8 cellular contexts compared by ENCODE assay signal in genomic region chr4:780730-781492, GRCh38. TPM values are rescaled to one million over a fixed set of nuclear protein-coding genes. Genes with fewer than 3 reads are reported as not detected.
DNase-seq lines count a peak whose midpoint lies in the region; ATAC-seq, FAIRE-seq and TF ChIP-seq lines count a peak whose summit lies in the region.

No MANE protein-coding gene starts in this region.

- dilution Hi-C loops in mammary epithelial cell (cut with HindIII; ENCODE audit: low sequenced_read_pairs): loop anchor here (5.0 kb wide), 1 partner anchor 66 kb away; no protein-coding TSS in a partner anchor

- H4K8ac ChIP-seq in mesendoderm (ENCODE audit: low read depth, low read length): no peak overlapping the region

- H3K23ac ChIP-seq in mesendoderm (ENCODE audit: low read length): peak overlapping the region; percentile 92

- H3K18ac ChIP-seq in mesendoderm (ENCODE audit: low read length): peak overlapping the region; percentile 89

- BruUV-seq in mammary epithelial cell (replicated peaks; lab: Mats Ljungman, UMichigan): TSS peak; percentile 27

- DNase-seq in HL-60 (ENCODE audit: low read depth in 1 of 2, low spot score in 1 of 2) (no peak), mammary epithelial cell (no peak), mesendoderm (no peak), D721Med (ENCODE audit: insufficient read length, low spot score) (no peak)
- no peak for DNase-seq in stimulated activated CD4-positive, alpha-beta T cell treated with anti-CD3 and anti-CD28 coated beads, Interleukin-12 subunit alpha, Interleukin-12 subunit beta, amount 100 ng/mL, for 4 hours
- DNase-seq in stimulated activated CD4-positive, alpha-beta T cell treated with anti-CD3 and anti-CD28 coated beads, Interleukin-4, amount 100 ng/mL, for 24 hours: no peak

- H3K56ac ChIP-seq in mesendoderm (ENCODE audit: low read length): peak overlapping the region; percentile 98

- H2BK5ac ChIP-seq in mesendoderm (ENCODE audit: low read length): peak overlapping the region; percentile 76

- H3K4me1 ChIP-seq in mammary epithelial cell (ENCODE audit: insufficient read depth, low read length): peaks cover 17% of the 10 kb centered on the region
- peaks cover 2% of the 10 kb centered on the region for H3K4me1 ChIP-seq in mesendoderm (ENCODE audit: control insufficient read depth, low read depth, low read length)

- H3K27ac ChIP-seq in HL-60 (replicated peaks): peak overlapping the region; percentile 96
- H3K27ac ChIP-seq in mammary epithelial cell (ENCODE audit: insufficient read depth, low read depth, low read length): peak overlapping the region; percentile 80
- peak overlapping the region; percentile 88 for H3K27ac ChIP-seq in mesendoderm (ENCODE audit: low read depth, low read length)

- ATAC-seq in GM18511 (IDR thresholded peaks at IDR 0.05; ENCODE audit: unreplicated experiment) (peak; percentile 3), HG02798 (IDR thresholded peaks at IDR 0.05; ENCODE audit: poor library complexity, unreplicated experiment) (no peak)

- H3K27me3 ChIP-seq in HL-60 (ENCODE audit: insufficient read depth, poor library complexity, severe bottlenecking) (peaks cover 6% of the 10 kb centered on the region), mammary epithelial cell (ENCODE audit: insufficient read depth, low read length) (no peaks in the 10 kb centered on the region), mesendoderm (ENCODE audit: insufficient read depth, low read length, poor library complexity) (peaks cover 20% of the 10 kb centered on the region)

- H2BK15ac ChIP-seq in mesendoderm (replicated peaks; ENCODE audit: low read depth): no peak overlapping the region

- H2BK120ac ChIP-seq in mesendoderm (ENCODE audit: low read depth, low read length): peak overlapping the region; percentile 70

- peak overlapping the region; percentile 75 for H2AFZ ChIP-seq in mammary epithelial cell (ENCODE audit: low read depth, low read length)

- FAIRE-seq in D721Med (lab: Jason Lieb, UNC): no peak

- H4K20me1 ChIP-seq in mammary epithelial cell (ENCODE audit: insufficient read depth, low read length): no peaks in the 10 kb centered on the region

- intact Hi-C loops in mammary epithelial cell (cut with micrococcal nuclease): loop anchor here (1.0 to 5.0 kb wide), 3 partner anchors 9 to 151 kb away; partner anchors contain the start of genes GAK and TMEM175

- no peaks in the 10 kb centered on the region for H3K9me3 ChIP-seq in mammary epithelial cell (replicated peaks; ENCODE audit: insufficient read depth, low read length)

- CTCF ChIA-PET in mammary epithelial cell (lab: Charles Lee; ENCODE audit: low non-redundant PET): no interaction called here

- H3K79me1 ChIP-seq in mesendoderm (ENCODE audit: low read length): peaks cover 20% of the 10 kb centered on the region

- H3K36me3 ChIP-seq in mammary epithelial cell (ENCODE audit: insufficient read depth, low read length): peaks cover 9% of the 10 kb centered on the region
- H3K36me3 ChIP-seq in mesendoderm (ENCODE audit: control insufficient read depth, insufficient read depth, low read length): peaks cover 4% of the 10 kb centered on the region

- peak overlapping the region; percentile 94 for H3K4me2 ChIP-seq in mammary epithelial cell (ENCODE audit: insufficient read depth, low read depth, low read length)
- H3K4me2 ChIP-seq in mesendoderm (ENCODE audit: low read length): peak overlapping the region; percentile 22

- peak overlapping the region; percentile 96 for H3K4me3 ChIP-seq in HL-60 (replicated peaks; ENCODE audit: insufficient read depth, low read length)
- H3K4me3 ChIP-seq in mammary epithelial cell (replicated peaks in 1 of 3; ENCODE audit: insufficient read depth in 1 of 3, low read depth in 2 of 3, low read length in 3 of 3): peak overlapping the region; percentile 77 to 92 (median 91)
- H3K4me3 ChIP-seq in mesendoderm (ENCODE audit: low read length): peak overlapping the region; percentile 88

- H4K5ac ChIP-seq in mesendoderm (ENCODE audit: low read length): no peak overlapping the region

- in situ Hi-C loops in mammary epithelial cell (cut with MboI; ENCODE audit: low sequenced_read_pairs in 2 of 2): loop anchor here in 1 of 2 donors (25.0 kb wide), 1 partner anchor 206 kb away; the partner anchor contains the start of genes IDUA and SLC26A1

- TF ChIP-seq CTCF in HL-60 (IDR thresholded peaks at IDR 0.05; ENCODE audit: insufficient read depth, low read length): no peak
- TF ChIP-seq CTCF in mammary epithelial cell (conservative IDR thresholded peaks at IDR 0.05 in 1 of 2, IDR thresholded peaks at IDR 0.05 in 1 of 2; ENCODE audit: extremely low read depth in 1 of 2, insufficient read depth in 1 of 2, low read depth in 1 of 2, low read length in 2 of 2): no peak
- no peak for TF ChIP-seq CTCF in D721Med (IDR thresholded peaks at IDR 0.05; ENCODE audit: insufficient read depth, missing control alignments)

- H3K4ac ChIP-seq in mesendoderm (ENCODE audit: low read depth, low read length): peak overlapping the region; percentile 86

- H3K79me2 ChIP-seq in mammary epithelial cell (ENCODE audit: insufficient read depth, low read length): peaks cover 54% of the 10 kb centered on the region
- H3K79me2 ChIP-seq in mesendoderm (ENCODE audit: control insufficient read depth, insufficient read depth, low read length): peaks cover 28% of the 10 kb centered on the region

- peak overlapping the region; percentile 22 for H2AK5ac ChIP-seq in mesendoderm (ENCODE audit: low read length)

- H3K9ac ChIP-seq in mammary epithelial cell (ENCODE audit: insufficient read depth, low read length) (peak overlapping the region; percentile 92), mesendoderm (ENCODE audit: low read length) (peak overlapping the region; percentile 97)

- 0% methylated on average over 11 of the region's 38 CpGs for WGBS in mammary epithelial cell (ENCODE audit: low coverage, missing lambda C conversion rate)
- no CpG with 5 or more reads among the region's 38 CpGs for WGBS in mesendoderm (ENCODE audit: extremely low coverage, insufficient coverage, low lambda C conversion rate)

RNA-seq across cellular contexts. Expression of gene CPLX1, which starts 45.0 kb away (rescaled TPM):
- 1 to 10 TPM in 1 of 2 donors, not detected in 1; 1.1 TPM for total RNA-seq in mammary epithelial cell
- 0.22 TPM for polyA plus RNA-seq in mammary epithelial cell
- polyA minus RNA-seq in mammary epithelial cell: not detected
- polyA plus RNA-seq in mesendoderm (2013, experiment 1 of 2): 0.20 TPM
- 0.22 TPM for polyA plus RNA-seq in mesendoderm (2013, experiment 2 of 2)
